In genomic region chr3:122691195-122691594, GRCh38 we compare ENCODE assay signal across 1 cellular context.
TF ChIP-seq lines count a peak whose summit lies in the region.

No MANE protein-coding gene starts in this region.

TF ChIP-seq in HepG2, 621 proteins besides CTCF, POLR2A, EP300 and RAD21 (continued from another document and continues in another):
- no peak; the same call in 2 of the 3 replicates for TF ChIP-seq MXI1 (IDR thresholded peaks at IDR 0.05; ENCODE audit: borderline replicate concordance, low read depth, low read length)
- TF ChIP-seq KDM5A (IDR thresholded peaks at IDR 0.05; ENCODE audit: borderline replicate concordance, low read length) = no peak
- TF ChIP-seq, protein P1, sequence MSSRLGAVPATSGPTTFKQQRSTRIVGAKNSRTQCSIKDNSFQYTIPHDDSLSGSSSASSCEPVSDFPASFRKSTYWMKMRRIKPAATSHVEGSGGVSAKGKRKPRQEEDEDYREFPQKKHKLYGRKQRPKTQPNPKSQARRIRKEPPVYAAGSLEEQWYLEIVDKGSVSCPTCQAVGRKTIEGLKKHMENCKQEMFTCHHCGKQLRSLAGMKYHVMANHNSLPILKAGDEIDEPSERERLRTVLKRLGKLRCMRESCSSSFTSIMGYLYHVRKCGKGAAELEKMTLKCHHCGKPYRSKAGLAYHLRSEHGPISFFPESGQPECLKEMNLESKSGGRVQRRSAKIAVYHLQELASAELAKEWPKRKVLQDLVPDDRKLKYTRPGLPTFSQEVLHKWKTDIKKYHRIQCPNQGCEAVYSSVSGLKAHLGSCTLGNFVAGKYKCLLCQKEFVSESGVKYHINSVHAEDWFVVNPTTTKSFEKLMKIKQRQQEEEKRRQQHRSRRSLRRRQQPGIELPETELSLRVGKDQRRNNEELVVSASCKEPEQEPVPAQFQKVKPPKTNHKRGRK (CRISPR knock-in tag; IDR thresholded peaks at IDR 0.05) = no peak
- TF ChIP-seq ZBTB7B (CRISPR knock-in tag; IDR thresholded peaks at IDR 0.05) = no peak
- TF ChIP-seq AGO1 (IDR thresholded peaks at IDR 0.05; ENCODE audit: low read depth, low read length, poor library complexity, severe bottlenecking) = no peak
- TF ChIP-seq ISL2 (CRISPR knock-in tag; IDR thresholded peaks at IDR 0.05) = no peak
- TF ChIP-seq PCBP1 (IDR thresholded peaks at IDR 0.05; ENCODE audit: borderline replicate concordance, low read depth, low read length) = no peak
- no peak for TF ChIP-seq DDIT3 (CRISPR knock-in tag; IDR thresholded peaks at IDR 0.05)
- no peak for TF ChIP-seq USF2 (IDR thresholded peaks at IDR 0.05; ENCODE audit: low read depth, low read length)
- TF ChIP-seq USF2 (CRISPR knock-in tag; IDR thresholded peaks at IDR 0.05; ENCODE audit: borderline replicate concordance) = no peak
- TF ChIP-seq ZSCAN20 (CRISPR knock-in tag; IDR thresholded peaks at IDR 0.05; ENCODE audit: borderline replicate concordance) = no peak
- TF ChIP-seq, protein P2, sequence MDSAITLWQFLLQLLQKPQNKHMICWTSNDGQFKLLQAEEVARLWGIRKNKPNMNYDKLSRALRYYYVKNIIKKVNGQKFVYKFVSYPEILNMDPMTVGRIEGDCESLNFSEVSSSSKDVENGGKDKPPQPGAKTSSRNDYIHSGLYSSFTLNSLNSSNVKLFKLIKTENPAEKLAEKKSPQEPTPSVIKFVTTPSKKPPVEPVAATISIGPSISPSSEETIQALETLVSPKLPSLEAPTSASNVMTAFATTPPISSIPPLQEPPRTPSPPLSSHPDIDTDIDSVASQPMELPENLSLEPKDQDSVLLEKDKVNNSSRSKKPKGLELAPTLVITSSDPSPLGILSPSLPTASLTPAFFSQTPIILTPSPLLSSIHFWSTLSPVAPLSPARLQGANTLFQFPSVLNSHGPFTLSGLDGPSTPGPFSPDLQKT (CRISPR knock-in tag; IDR thresholded peaks at IDR 0.05; ENCODE audit: borderline replicate concordance) = no peak
- TF ChIP-seq HMG20A (CRISPR knock-in tag; IDR thresholded peaks at IDR 0.05; ENCODE audit: borderline replicate concordance) = peak; percentile 72; the same call in 1 of the 2 replicates
- no peak; the same call in 1 of the 2 replicates for TF ChIP-seq ZNF12 (CRISPR knock-in tag; IDR thresholded peaks at IDR 0.05)
- TF ChIP-seq ZNF329 (CRISPR knock-in tag; IDR thresholded peaks at IDR 0.05; ENCODE audit: low read depth) = no peak
- TF ChIP-seq FOXA1 (IDR thresholded peaks at IDR 0.05) = no peak
- TF ChIP-seq FOXA1 (CRISPR knock-in tag; IDR thresholded peaks at IDR 0.05) = peak; percentile 61
- TF ChIP-seq, protein P3, sequence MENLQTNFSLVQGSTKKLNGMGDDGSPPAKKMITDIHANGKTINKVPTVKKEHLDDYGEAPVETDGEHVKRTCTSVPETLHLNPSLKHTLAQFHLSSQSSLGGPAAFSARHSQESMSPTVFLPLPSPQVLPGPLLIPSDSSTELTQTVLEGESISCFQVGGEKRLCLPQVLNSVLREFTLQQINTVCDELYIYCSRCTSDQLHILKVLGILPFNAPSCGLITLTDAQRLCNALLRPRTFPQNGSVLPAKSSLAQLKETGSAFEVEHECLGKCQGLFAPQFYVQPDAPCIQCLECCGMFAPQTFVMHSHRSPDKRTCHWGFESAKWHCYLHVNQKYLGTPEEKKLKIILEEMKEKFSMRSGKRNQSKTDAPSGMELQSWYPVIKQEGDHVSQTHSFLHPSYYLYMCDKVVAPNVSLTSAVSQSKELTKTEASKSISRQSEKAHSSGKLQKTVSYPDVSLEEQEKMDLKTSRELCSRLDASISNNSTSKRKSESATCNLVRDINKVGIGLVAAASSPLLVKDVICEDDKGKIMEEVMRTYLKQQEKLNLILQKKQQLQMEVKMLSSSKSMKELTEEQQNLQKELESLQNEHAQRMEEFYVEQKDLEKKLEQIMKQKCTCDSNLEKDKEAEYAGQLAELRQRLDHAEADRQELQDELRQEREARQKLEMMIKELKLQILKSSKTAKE (CRISPR knock-in tag; IDR thresholded peaks at IDR 0.05; ENCODE audit: borderline replicate concordance) = no peak
- no peak for TF ChIP-seq KLF11 (CRISPR knock-in tag; IDR thresholded peaks at IDR 0.05)
- no peak for TF ChIP-seq GABPA (IDR thresholded peaks at IDR 0.05; ENCODE audit: low read depth, low read length)
- TF ChIP-seq GABPA (CRISPR knock-in tag; IDR thresholded peaks at IDR 0.05; ENCODE audit: low read depth) = no peak
- no peak for TF ChIP-seq ZNF282 (IDR thresholded peaks at IDR 0.05; ENCODE audit: partially characterized antibody)
- TF ChIP-seq, protein P4, sequence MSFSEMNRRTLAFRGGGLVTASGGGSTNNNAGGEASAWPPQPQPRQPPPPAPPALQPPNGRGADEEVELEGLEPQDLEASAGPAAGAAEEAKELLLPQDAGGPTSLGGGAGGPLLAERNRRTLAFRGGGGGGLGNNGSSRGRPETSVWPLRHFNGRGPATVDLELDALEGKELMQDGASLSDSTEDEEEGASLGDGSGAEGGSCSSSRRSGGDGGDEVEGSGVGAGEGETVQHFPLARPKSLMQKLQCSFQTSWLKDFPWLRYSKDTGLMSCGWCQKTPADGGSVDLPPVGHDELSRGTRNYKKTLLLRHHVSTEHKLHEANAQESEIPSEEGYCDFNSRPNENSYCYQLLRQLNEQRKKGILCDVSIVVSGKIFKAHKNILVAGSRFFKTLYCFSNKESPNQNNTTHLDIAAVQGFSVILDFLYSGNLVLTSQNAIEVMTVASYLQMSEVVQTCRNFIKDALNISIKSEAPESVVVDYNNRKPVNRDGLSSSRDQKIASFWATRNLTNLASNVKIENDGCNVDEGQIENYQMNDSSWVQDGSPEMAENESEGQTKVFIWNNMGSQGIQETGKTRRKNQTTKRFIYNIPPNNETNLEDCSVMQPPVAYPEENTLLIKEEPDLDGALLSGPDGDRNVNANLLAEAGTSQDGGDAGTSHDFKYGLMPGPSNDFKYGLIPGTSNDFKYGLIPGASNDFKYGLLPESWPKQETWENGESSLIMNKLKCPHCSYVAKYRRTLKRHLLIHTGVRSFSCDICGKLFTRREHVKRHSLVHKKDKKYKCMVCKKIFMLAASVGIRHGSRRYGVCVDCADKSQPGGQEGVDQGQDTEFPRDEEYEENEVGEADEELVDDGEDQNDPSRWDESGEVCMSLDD (CRISPR knock-in tag; IDR thresholded peaks at IDR 0.05; ENCODE audit: borderline replicate concordance) = no peak
- TF ChIP-seq FOXO1 (CRISPR knock-in tag; IDR thresholded peaks at IDR 0.05) = peak; percentile 30; the same call in 1 of the 2 replicates
- TF ChIP-seq, protein P5, sequence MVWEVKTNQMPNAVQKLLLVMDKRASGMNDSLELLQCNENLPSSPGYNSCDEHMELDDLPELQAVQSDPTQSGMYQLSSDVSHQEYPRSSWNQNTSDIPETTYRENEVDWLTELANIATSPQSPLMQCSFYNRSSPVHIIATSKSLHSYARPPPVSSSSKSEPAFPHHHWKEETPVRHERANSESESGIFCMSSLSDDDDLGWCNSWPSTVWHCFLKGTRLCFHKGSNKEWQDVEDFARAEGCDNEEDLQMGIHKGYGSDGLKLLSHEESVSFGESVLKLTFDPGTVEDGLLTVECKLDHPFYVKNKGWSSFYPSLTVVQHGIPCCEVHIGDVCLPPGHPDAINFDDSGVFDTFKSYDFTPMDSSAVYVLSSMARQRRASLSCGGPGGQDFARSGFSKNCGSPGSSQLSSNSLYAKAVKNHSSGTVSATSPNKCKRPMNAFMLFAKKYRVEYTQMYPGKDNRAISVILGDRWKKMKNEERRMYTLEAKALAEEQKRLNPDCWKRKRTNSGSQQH (CRISPR knock-in tag; IDR thresholded peaks at IDR 0.05; ENCODE audit: low read depth) = no peak
- no peak for TF ChIP-seq ZNF747 (CRISPR knock-in tag; IDR thresholded peaks at IDR 0.05; ENCODE audit: borderline replicate concordance)
- TF ChIP-seq, protein P6, sequence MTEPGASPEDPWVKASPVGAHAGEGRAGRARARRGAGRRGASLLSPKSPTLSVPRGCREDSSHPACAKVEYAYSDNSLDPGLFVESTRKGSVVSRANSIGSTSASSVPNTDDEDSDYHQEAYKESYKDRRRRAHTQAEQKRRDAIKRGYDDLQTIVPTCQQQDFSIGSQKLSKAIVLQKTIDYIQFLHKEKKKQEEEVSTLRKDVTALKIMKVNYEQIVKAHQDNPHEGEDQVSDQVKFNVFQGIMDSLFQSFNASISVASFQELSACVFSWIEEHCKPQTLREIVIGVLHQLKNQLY (CRISPR knock-in tag; IDR thresholded peaks at IDR 0.05) = no peak
- no peak for TF ChIP-seq POLR2G (IDR thresholded peaks at IDR 0.05; ENCODE audit: low read depth, low read length)
- TF ChIP-seq ZNF646 (CRISPR knock-in tag; IDR thresholded peaks at IDR 0.05) = no peak
- no peak for TF ChIP-seq PRPF4 (IDR thresholded peaks at IDR 0.05; ENCODE audit: low read depth, low read length, poor library complexity, severe bottlenecking)
- TF ChIP-seq ZNF263 (CRISPR knock-in tag; IDR thresholded peaks at IDR 0.05) = no peak
- peak; percentile 99 for TF ChIP-seq ZKSCAN8 (CRISPR knock-in tag; IDR thresholded peaks at IDR 0.05; ENCODE audit: borderline replicate concordance)
- no peak for TF ChIP-seq KLF9 (CRISPR knock-in tag; IDR thresholded peaks at IDR 0.05; ENCODE audit: low read depth)
- no peak for TF ChIP-seq ZNF501 (CRISPR knock-in tag; IDR thresholded peaks at IDR 0.05)
- TF ChIP-seq CHD2 (IDR thresholded peaks at IDR 0.05; ENCODE audit: low read depth, low read length) = no peak
- TF ChIP-seq, protein P7, sequence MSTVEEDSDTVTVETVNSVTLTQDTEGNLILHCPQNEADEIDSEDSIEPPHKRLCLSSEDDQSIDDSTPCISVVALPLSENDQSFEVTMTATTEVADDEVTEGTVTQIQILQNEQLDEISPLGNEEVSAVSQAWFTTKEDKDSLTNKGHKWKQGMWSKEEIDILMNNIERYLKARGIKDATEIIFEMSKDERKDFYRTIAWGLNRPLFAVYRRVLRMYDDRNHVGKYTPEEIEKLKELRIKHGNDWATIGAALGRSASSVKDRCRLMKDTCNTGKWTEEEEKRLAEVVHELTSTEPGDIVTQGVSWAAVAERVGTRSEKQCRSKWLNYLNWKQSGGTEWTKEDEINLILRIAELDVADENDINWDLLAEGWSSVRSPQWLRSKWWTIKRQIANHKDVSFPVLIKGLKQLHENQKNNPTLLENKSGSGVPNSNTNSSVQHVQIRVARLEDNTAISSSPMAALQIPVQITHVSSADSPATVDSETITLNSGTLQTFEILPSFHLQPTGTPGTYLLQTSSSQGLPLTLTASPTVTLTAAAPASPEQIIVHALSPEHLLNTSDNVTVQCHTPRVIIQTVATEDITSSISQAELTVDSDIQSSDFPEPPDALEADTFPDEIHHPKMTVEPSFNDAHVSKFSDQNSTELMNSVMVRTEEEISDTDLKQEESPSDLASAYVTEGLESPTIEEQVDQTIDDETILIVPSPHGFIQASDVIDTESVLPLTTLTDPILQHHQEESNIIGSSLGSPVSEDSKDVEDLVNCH (CRISPR knock-in tag; IDR thresholded peaks at IDR 0.05) = no peak
- no peak for TF ChIP-seq ASH2L (IDR thresholded peaks at IDR 0.05; ENCODE audit: insufficient read length, low read depth, low read length)
- TF ChIP-seq HCFC1 (IDR thresholded peaks at IDR 0.05; ENCODE audit: low read depth, low read length) = no peak
- TF ChIP-seq U2AF2 (IDR thresholded peaks at IDR 0.05; ENCODE audit: low read depth, low read length) = no peak
- TF ChIP-seq KLF13 (CRISPR knock-in tag; IDR thresholded peaks at IDR 0.05) = no peak
- no peak for TF ChIP-seq ZNF720 (CRISPR knock-in tag; IDR thresholded peaks at IDR 0.05)
- no peak for TF ChIP-seq GPN1 (CRISPR knock-in tag; IDR thresholded peaks at IDR 0.05; ENCODE audit: borderline replicate concordance)
